26 cellular contexts compared by ENCODE assay signal in the genomic region with DNA sequence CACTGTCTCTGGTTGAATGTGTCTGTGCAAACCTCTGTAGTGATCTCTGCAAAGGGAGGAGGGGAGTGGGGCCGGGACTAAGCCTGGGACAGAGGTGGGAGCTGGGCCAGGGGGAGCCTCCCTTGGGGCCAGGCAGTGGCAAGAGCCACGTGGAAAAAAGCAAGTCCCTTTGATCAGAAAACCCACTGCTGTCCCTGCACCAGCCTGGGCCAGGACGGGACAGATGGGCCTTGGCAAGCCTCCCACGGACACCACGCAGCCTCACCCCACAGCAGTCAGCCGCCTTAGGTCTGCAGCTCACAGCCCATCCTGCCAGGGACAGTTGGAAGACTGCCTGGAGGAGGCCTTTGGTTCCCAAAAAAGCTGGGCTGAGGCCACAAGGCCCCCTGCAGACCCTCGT. TPM values are rescaled to one million over a fixed set of nuclear protein-coding genes. Genes with fewer than 3 reads are reported as not detected.
DNase-seq lines count a peak whose midpoint lies in the region; ATAC-seq and TF ChIP-seq lines count a peak whose summit lies in the region.
"Had no signal": no experiment of that assay in that cellular context is flagged by ENCODE, and none has a peak within 500 bp of the region (broad histone marks: within the 10 kb centered on the region; RNA-seq: fewer than 3 reads in every experiment).

No MANE protein-coding gene starts in this region.

- BruUV-seq in Caco-2 (replicated peaks; lab: Mats Ljungman, UMichigan), result no TSS peak

- no peaks in the 10 kb centered on the region for H3K4me1 Mint-ChIP-seq in Caco-2 (ENCODE audit: low read depth, unreplicated experiment)
- H3K4me1 Mint-ChIP-seq: H9, nephron, T-cell had no signal

- H3K4me1 ChIP-seq in BLaER1 (peaks cover 6% of the 10 kb centered on the region), Caco-2 (no peaks in the 10 kb centered on the region)
- H3K4me1 ChIP-seq: A549, BE2C, Peyer's patch, SJSA1, stomach had no signal

- CTCF ChIA-PET in Caco-2 (lab: Charles Lee), result no interaction called here

- peak overlapping the region; percentile 8; the same call in 1 of the 2 replicates for H3K4me2 ChIP-seq in BLaER1
- H3K4me2 ChIP-seq: A549 had no signal

- H3K27me3 ChIP-seq in BLaER1 (no peaks in the 10 kb centered on the region), Caco-2 (replicated peaks; ENCODE audit: control insufficient read depth, insufficient read depth, low read length) (no peaks in the 10 kb centered on the region)
- H3K27me3 ChIP-seq: BE2C, cardiac muscle cell, heart left ventricle, Peyer's patch, SJSA1, stomach had no signal

- H3K9me3 ChIP-seq in BLaER1 (peaks cover 9% of the 10 kb centered on the region; the same call in 1 of the 2 replicates), Caco-2 (no peaks in the 10 kb centered on the region)
- H3K9me3 ChIP-seq: A549, BE2C, heart left ventricle, Peyer's patch, SJSA1, stomach had no signal

- H3K4me3 Mint-ChIP-seq in Caco-2 (ENCODE audit: unreplicated experiment), result no peak overlapping the region
- H3K4me3 Mint-ChIP-seq: activated T-cell treated with anti-CD3 and anti-CD28 coated beads, Interleukin-2, amount 50 U/mL, for 72 hours; H9; nephron; T-cell; type B pancreatic cell had no signal

- no peak for TF ChIP-seq CTCF in Caco-2 (IDR thresholded peaks at IDR 0.05; ENCODE audit: insufficient read depth in 1 of 2, low read depth in 1 of 2, low read length in 1 of 2, severe bottlenecking in 1 of 2, unreplicated experiment in 1 of 2)

- no peak overlapping the region for H3K9ac ChIP-seq in BLaER1

- H3K36me3 ChIP-seq in BLaER1 (no peaks in the 10 kb centered on the region), Caco-2 (ENCODE audit: control insufficient read depth, insufficient read depth, low read length) (no peaks in the 10 kb centered on the region)
- H3K36me3 ChIP-seq: BE2C, cardiac muscle cell, heart left ventricle, Peyer's patch, SJSA1, stomach had no signal

- peaks cover 3% of the 10 kb centered on the region for H3K27me3 Mint-ChIP-seq in Caco-2 (ENCODE audit: insufficient read depth, unreplicated experiment)
- H3K27me3 Mint-ChIP-seq: T-cell had no signal

- DNase-seq in anterior cingulate cortex (lab: John Stamatoyannopoulos, UW), result peak in 50 of 58 donors; percentile 9 to 93 (median 72)
- peak; percentile 60 for DNase-seq in inferior parietal cortex (ENCODE audit: extremely low spot score)
- peak; percentile 93 for DNase-seq in pons (ENCODE audit: low spot score)
- no peak for DNase-seq in activated CD4-positive, alpha-beta T cell treated with anti-CD3 and anti-CD28 coated beads, Interleukin-2, amount 50 U/mL, for 1 hour
- DNase-seq in retina, result no peak
- DNase-seq in Caco-2, result no peak
- DNase-seq: activated CD4-positive, alpha-beta T cell treated with anti-CD3 and anti-CD28 coated beads for 4 hours; activated naive CD4-positive, alpha-beta T cell treated with anti-CD3 and anti-CD28 coated beads, Interleukin-2, amount 50 U/mL, for 16 hours; activated T-cell treated with anti-CD3 and anti-CD28 coated beads, Interleukin-2, amount 50 U/mL, for 72 hours; BE2C; H9; heart left ventricle; NCI-H69; stomach; T-cell had no signal

- intact Hi-C loops in Caco-2 (cut with micrococcal nuclease; ENCODE audit: unreplicated experiment), result no loop called here

- H3K9me3 Mint-ChIP-seq in Caco-2 (ENCODE audit: unreplicated experiment), result no peaks in the 10 kb centered on the region
- H3K9me3 Mint-ChIP-seq: activated T-cell treated with anti-CD3 and anti-CD28 coated beads, Interleukin-2, amount 50 U/mL, for 72 hours; H9; nephron; T-cell; type B pancreatic cell had no signal

- no peak overlapping the region for H3K27ac ChIP-seq in BLaER1
- H3K27ac ChIP-seq: A549, cardiac muscle cell, heart left ventricle, Peyer's patch, SJSA1, stomach had no signal

- no peak overlapping the region for H3K4me3 ChIP-seq in BLaER1
- no peak overlapping the region for H3K4me3 ChIP-seq in Caco-2 (ENCODE audit: low read depth, low read length)
- H3K4me3 ChIP-seq: A549, cardiac muscle cell, GM12878, heart left ventricle, Peyer's patch, SJSA1, stomach had no signal

- no peak for ATAC-seq in GM18870 (IDR thresholded peaks at IDR 0.05; ENCODE audit: unreplicated experiment)
- ATAC-seq: A549; activated T-cell treated with anti-CD3 and anti-CD28 coated beads, Interleukin-2, amount 50 U/mL, for 72 hours; GM12878; heart left ventricle; left lobe of liver; T-cell had no signal

- no peak overlapping the region for H3K27ac Mint-ChIP-seq in Caco-2 (ENCODE audit: unreplicated experiment)
- H3K27ac Mint-ChIP-seq: activated T-cell treated with anti-CD3 and anti-CD28 coated beads, Interleukin-2, amount 50 U/mL, for 72 hours; H9; nephron; progenitor cell of endocrine pancreas; T-cell; type B pancreatic cell had no signal

- POLR2A ChIA-PET in Caco-2 (lab: Charles Lee), result no interaction called here

- H3K36me3 Mint-ChIP-seq in Caco-2 (ENCODE audit: insufficient read depth, unreplicated experiment), result no peaks in the 10 kb centered on the region
- H3K36me3 Mint-ChIP-seq: T-cell, type B pancreatic cell had no signal

- H4K20me1 ChIP-seq in BLaER1, result no peaks in the 10 kb centered on the region

RNA-seq across cellular contexts. Expression of a gene that starts 11.7 kb away (rescaled TPM):
- total RNA-seq in Caco-2 (2022), result 43.4 and 49.4 TPM in 2 replicates

Comparison
In these comparisons a context has a peak if more than half of its experiments do, and no peak if none do; other contexts are left out.
1. DNase-seq: peak in anterior cingulate cortex (50 of 58), inferior parietal cortex (single experiment) and pons (single experiment); none in activated CD4-positive, alpha-beta T cell treated with anti-CD3 and anti-CD28 coated beads, Interleukin-2, amount 50 U/mL, for 1 hour (single experiment), retina (single experiment) and Caco-2 (0 of 2).